9 cellular contexts compared by ENCODE assay signal in the genomic region with DNA sequence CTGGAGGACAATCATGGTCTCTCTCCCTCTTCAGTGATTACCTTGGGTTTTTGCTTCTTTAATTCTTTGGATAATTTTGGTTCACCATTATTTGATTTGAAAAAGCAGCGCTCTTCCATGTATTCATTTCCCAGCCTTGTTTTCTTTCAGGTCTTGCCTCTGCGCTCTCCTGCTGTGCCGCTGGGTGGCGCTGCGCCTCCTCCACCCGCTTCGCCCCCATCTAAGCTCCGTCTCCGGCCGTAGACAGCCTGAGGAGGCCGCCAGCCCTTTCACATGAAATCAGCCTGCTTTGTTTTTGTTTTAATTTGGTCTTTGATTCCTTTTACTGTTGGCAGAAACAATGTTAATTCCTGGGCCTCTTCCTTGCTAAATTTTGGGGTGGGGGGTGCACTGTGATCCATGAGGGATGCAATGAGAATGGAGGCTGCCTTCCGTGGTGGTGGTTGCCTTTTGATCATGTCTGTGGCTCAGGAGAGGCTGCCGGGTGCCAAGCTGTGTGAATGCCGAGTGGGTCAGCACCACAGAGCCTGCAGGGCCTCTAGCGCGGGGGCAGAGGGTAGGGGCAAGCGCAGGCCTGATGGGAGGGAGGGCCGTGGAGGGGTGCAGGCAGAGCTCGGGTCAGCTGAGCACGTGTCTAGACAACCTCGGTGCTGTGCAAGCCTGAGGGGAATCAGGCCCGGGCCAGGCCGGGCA.
A peak's percentile ranks its signal among the peaks of the same experiment; 100 is the strongest.
DNase-seq lines count a peak whose midpoint lies in the region; ATAC-seq and TF ChIP-seq lines count a peak whose summit lies in the region.
"Had no signal": no experiment of that assay in that cellular context is flagged by ENCODE, and none has a peak within 500 bp of the region (broad histone marks: within the 10 kb centered on the region; RNA-seq: fewer than 3 reads in every experiment).

No MANE protein-coding gene starts in this region.

- peak overlapping the region; percentile 64 for H3K27ac ChIP-seq in RWPE1
- peak overlapping the region; percentile 49 for H3K27ac ChIP-seq in angular gyrus (ENCODE audit: low read depth, low read length)
- no peak overlapping the region for H3K27ac ChIP-seq in right atrium auricular region
- no peak overlapping the region for H3K27ac ChIP-seq in smooth muscle cell (ENCODE audit: low read depth)
- H3K27ac ChIP-seq: epithelial cell of prostate had no signal

- no peak overlapping the region for H3K9ac ChIP-seq in smooth muscle cell (ENCODE audit: low read depth)

- H3K79me2 ChIP-seq in smooth muscle cell (ENCODE audit: low read depth) = no peaks in the 10 kb centered on the region

- peak; percentile 80 for TF ChIP-seq CTCF in RWPE1 (conservative IDR thresholded peaks at IDR 0.05; ENCODE audit: low read depth)
- TF ChIP-seq CTCF in right atrium auricular region (IDR thresholded peaks at IDR 0.05) = peak; percentile 64 to 88
- peak; percentile 74 for TF ChIP-seq CTCF in smooth muscle cell (IDR thresholded peaks at IDR 0.05; ENCODE audit: borderline replicate concordance, insufficient read depth, poor library complexity, severe bottlenecking)

- ATAC-seq in GM21367 (IDR thresholded peaks at IDR 0.05; ENCODE audit: unreplicated experiment) = no peak
- no peak for ATAC-seq in HG03045 (IDR thresholded peaks at IDR 0.05; ENCODE audit: unreplicated experiment)

- no peak overlapping the region for H3K4me2 ChIP-seq in smooth muscle cell

- H3K4me3 ChIP-seq in right atrium auricular region (no peak overlapping the region), smooth muscle cell (no peak overlapping the region)

- 73% methylated on average over 23 of the region's 23 CpGs for WGBS in smooth muscle cell (ENCODE audit: low lambda C conversion rate)

- peak; percentile 47 for DNase-seq in NCI-H82 (lab: John Stamatoyannopoulos, UW)
- DNase-seq in NCI-H82 treated with DMSO at 0.1 percent for 48 hours (lab: John Stamatoyannopoulos, UW; ENCODE audit: unreplicated experiment) = no peak
- no peak for DNase-seq in RWPE1 (ENCODE audit: low spot score)
- no peak for DNase-seq in right atrium auricular region (ENCODE audit: low spot score)
- no peak for DNase-seq in smooth muscle cell (lab: John Stamatoyannopoulos, UW; ENCODE audit: unreplicated experiment)

- no peak overlapping the region for H2AFZ ChIP-seq in smooth muscle cell (ENCODE audit: low read depth)

- peaks cover 0 to 34% of the 10 kb centered on the region in 2 donors for H3K4me1 ChIP-seq in right atrium auricular region
- no peaks in the 10 kb centered on the region for H3K4me1 ChIP-seq in smooth muscle cell (ENCODE audit: low read depth)

- H3F3A ChIP-seq in smooth muscle cell (ENCODE audit: low read depth) = no peaks in the 10 kb centered on the region

- CTCF ChIA-PET in RWPE1 (lab: Yijun Ruan, JAX) = interaction anchor here (0.6 to 1.3 kb wide), 13 partner anchors 9 to 548 kb away, joined by 3 to 7 read pairs (median 3); partner anchors contain the start of genes FLCN and PLD6

- H3K27me3 ChIP-seq in right atrium auricular region (no peaks in the 10 kb centered on the region), smooth muscle cell (ENCODE audit: low read depth) (no peaks in the 10 kb centered on the region)

- H3K36me3 ChIP-seq in right atrium auricular region (peaks cover 94% of the 10 kb centered on the region), smooth muscle cell (ENCODE audit: low read depth) (no peaks in the 10 kb centered on the region)

- POLR2A ChIA-PET in RWPE1 (lab: Yijun Ruan, JAX; ENCODE audit: low non-redundant PET) = interaction anchor here (1.1 kb wide), 1 partner anchor 14 kb away, joined by 3 read pairs; no protein-coding TSS in a partner anchor

- H3K9me3 ChIP-seq in right atrium auricular region = no peaks in the 10 kb centered on the region
- no peaks in the 10 kb centered on the region for H3K9me3 ChIP-seq in smooth muscle cell (replicated peaks; ENCODE audit: low read depth)

- peaks cover 40% of the 10 kb centered on the region for H4K20me1 ChIP-seq in smooth muscle cell (ENCODE audit: low read depth)

Comparison
In these comparisons a context has a peak if more than half of its experiments do, and no peak if none do; other contexts are left out.
1. H3K27ac ChIP-seq: peak in RWPE1 (single experiment) and angular gyrus (single experiment); none in right atrium auricular region (0 of 2) and smooth muscle cell (single experiment).
2. Peak in every context shown above with its lines, with median percentiles within 50 percentile points of each other: CTCF ChIP-seq.